ENCODE assay signal across 2 cellular contexts in the genomic region with DNA sequence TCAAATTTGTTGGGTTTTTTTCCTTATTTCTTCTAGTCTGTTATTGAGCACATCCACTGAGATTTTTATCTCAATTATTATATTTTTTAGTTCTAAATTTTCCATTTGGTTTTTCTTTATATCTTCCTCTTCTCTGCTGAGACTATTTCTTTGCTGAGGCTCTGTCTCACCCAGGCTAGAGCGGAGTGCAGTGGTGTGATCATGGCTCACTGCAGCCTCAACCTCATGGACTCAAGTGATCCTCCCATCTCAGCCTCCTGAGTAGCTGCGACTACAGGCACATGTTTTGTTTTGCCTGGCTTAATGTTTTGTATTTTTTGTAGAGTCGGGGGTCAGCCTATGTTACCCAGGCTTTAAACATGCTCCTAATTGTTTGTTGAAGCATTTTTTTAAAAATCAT.
TF ChIP-seq lines count a peak whose summit lies in the region.

No MANE protein-coding gene starts in this region.

TF ChIP-seq in HepG2, 621 proteins besides CTCF, POLR2A, EP300 and RAD21:
- TF ChIP-seq, protein P1, sequence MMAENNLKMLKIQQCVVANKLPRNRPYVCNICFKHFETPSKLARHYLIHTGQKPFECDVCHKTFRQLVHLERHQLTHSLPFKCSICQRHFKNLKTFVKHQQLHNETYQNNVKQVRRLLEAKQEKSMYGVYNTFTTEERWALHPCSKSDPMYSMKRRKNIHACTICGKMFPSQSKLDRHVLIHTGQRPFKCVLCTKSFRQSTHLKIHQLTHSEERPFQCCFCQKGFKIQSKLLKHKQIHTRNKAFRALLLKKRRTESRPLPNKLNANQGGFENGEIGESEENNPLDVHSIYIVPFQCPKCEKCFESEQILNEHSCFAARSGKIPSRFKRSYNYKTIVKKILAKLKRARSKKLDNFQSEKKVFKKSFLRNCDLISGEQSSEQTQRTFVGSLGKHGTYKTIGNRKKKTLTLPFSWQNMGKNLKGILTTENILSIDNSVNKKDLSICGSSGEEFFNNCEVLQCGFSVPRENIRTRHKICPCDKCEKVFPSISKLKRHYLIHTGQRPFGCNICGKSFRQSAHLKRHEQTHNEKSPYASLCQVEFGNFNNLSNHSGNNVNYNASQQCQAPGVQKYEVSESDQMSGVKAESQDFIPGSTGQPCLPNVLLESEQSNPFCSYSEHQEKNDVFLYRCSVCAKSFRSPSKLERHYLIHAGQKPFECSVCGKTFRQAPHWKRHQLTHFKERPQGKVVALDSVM (CRISPR knock-in tag; IDR thresholded peaks at IDR 0.05), result peak; percentile 53; the same call in 1 of the 2 replicates
- TF ChIP-seq ZNF652 (CRISPR knock-in tag; IDR thresholded peaks at IDR 0.05; ENCODE audit: borderline replicate concordance, low read depth), result no peak
- TF ChIP-seq ZFP90 (CRISPR knock-in tag; IDR thresholded peaks at IDR 0.05; ENCODE audit: borderline replicate concordance), result no peak
- TF ChIP-seq, protein P2, sequence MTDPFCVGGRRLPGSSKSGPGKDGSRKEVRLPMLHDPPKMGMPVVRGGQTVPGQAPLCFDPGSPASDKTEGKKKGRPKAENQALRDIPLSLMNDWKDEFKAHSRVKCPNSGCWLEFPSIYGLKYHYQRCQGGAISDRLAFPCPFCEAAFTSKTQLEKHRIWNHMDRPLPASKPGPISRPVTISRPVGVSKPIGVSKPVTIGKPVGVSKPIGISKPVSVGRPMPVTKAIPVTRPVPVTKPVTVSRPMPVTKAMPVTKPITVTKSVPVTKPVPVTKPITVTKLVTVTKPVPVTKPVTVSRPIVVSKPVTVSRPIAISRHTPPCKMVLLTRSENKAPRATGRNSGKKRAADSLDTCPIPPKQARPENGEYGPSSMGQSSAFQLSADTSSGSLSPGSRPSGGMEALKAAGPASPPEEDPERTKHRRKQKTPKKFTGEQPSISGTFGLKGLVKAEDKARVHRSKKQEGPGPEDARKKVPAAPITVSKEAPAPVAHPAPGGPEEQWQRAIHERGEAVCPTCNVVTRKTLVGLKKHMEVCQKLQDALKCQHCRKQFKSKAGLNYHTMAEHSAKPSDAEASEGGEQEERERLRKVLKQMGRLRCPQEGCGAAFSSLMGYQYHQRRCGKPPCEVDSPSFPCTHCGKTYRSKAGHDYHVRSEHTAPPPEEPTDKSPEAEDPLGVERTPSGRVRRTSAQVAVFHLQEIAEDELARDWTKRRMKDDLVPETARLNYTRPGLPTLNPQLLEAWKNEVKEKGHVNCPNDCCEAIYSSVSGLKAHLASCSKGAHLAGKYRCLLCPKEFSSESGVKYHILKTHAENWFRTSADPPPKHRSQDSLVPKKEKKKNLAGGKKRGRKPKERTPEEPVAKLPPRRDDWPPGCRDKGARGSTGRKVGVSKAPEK (CRISPR knock-in tag; IDR thresholded peaks at IDR 0.05; ENCODE audit: borderline replicate concordance), result no peak
- no peak for TF ChIP-seq ZNF678 (CRISPR knock-in tag; IDR thresholded peaks at IDR 0.05)
- TF ChIP-seq FOXJ3 (CRISPR knock-in tag; IDR thresholded peaks at IDR 0.05; ENCODE audit: borderline replicate concordance), result no peak
- TF ChIP-seq AKAP8 (CRISPR knock-in tag; IDR thresholded peaks at IDR 0.05), result no peak
- TF ChIP-seq ZNF160 (CRISPR knock-in tag; IDR thresholded peaks at IDR 0.05), result peak; percentile 82; the same call in 1 of the 2 replicates

TF ChIP-seq in HEK293, 187 proteins besides CTCF, POLR2A, EP300 and RAD21:
- TF ChIP-seq ZNF596 (tag by site-specific recombination; IDR thresholded peaks at IDR 0.05) (no peak), OSR2 (tag by site-specific recombination; IDR thresholded peaks at IDR 0.05) (no peak), GLIS1 (tag by site-specific recombination; IDR thresholded peaks at IDR 0.05) (no peak), SETDB1 (IDR thresholded peaks at IDR 0.05; ENCODE audit: insufficient read length, low read length) (peak; percentile 66), ZNF37A (tag by site-specific recombination; IDR thresholded peaks at IDR 0.05) (no peak)
- TF ChIP-seq, protein P3, sequence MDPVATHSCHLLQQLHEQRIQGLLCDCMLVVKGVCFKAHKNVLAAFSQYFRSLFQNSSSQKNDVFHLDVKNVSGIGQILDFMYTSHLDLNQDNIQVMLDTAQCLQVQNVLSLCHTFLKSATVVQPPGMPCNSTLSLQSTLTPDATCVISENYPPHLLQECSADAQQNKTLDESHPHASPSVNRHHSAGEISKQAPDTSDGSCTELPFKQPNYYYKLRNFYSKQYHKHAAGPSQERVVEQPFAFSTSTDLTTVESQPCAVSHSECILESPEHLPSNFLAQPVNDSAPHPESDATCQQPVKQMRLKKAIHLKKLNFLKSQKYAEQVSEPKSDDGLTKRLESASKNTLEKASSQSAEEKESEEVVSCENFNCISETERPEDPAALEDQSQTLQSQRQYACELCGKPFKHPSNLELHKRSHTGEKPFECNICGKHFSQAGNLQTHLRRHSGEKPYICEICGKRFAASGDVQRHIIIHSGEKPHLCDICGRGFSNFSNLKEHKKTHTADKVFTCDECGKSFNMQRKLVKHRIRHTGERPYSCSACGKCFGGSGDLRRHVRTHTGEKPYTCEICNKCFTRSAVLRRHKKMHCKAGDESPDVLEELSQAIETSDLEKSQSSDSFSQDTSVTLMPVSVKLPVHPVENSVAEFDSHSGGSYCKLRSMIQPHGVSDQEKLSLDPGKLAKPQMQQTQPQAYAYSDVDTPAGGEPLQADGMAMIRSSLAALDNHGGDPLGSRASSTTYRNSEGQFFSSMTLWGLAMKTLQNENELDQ (tag by site-specific recombination; IDR thresholded peaks at IDR 0.05; ENCODE audit: low read depth), result no peak
- TF ChIP-seq, protein P4, sequence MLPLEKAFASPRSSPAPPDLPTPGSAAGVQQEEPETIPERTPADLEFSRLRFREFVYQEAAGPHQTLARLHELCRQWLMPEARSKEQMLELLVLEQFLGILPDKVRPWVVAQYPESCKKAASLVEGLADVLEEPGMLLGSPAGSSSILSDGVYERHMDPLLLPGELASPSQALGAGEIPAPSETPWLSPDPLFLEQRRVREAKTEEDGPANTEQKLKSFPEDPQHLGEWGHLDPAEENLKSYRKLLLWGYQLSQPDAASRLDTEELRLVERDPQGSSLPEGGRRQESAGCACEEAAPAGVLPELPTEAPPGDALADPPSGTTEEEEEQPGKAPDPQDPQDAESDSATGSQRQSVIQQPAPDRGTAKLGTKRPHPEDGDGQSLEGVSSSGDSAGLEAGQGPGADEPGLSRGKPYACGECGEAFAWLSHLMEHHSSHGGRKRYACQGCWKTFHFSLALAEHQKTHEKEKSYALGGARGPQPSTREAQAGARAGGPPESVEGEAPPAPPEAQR (tag by site-specific recombination; IDR thresholded peaks at IDR 0.05), result no peak
TF ChIP-seq in HEK293: peak in this region for 1.
